ENCODE assay signal across 1 cellular context in genomic region chr17:48577330-48577945, GRCh38.
A peak's percentile ranks its signal among the peaks of the same experiment; 100 is the strongest.
TF ChIP-seq lines count a peak whose summit lies in the region.

No MANE protein-coding gene starts in this region.

TF ChIP-seq in HEK293, 187 proteins besides CTCF, POLR2A, EP300 and RAD21 (continued from another document and continues in another):
- TF ChIP-seq ZNF248 (tag by site-specific recombination; IDR thresholded peaks at IDR 0.05) (no peak), YY1 (tag by site-specific recombination; IDR thresholded peaks at IDR 0.05) (peak; percentile 80; the same call in 1 of the 2 replicates), ZBTB17 (tag by site-specific recombination; IDR thresholded peaks at IDR 0.05) (peak; percentile 56), ZNF692 (tag by site-specific recombination; IDR thresholded peaks at IDR 0.05) (peak; percentile 98), MEIS1 (CRISPR knock-in tag; IDR thresholded peaks at IDR 0.05; ENCODE audit: borderline replicate concordance) (no peak), ZNF404 (tag by site-specific recombination; IDR thresholded peaks at IDR 0.05) (no peak), INSM2 (tag by site-specific recombination; IDR thresholded peaks at IDR 0.05) (peak; percentile 92), ZNF138 (tag by site-specific recombination; IDR thresholded peaks at IDR 0.05; ENCODE audit: borderline replicate concordance) (no peak), ZNF664 (tag by site-specific recombination; IDR thresholded peaks at IDR 0.05) (no peak; the same call in 1 of the 2 replicates), ZNF221 (tag by site-specific recombination; IDR thresholded peaks at IDR 0.05; ENCODE audit: borderline replicate concordance) (0 out of 2 replicates have a peak, but pooled peaks have one; percentile 39), ZBTB26 (tag by site-specific recombination; optimal IDR thresholded peaks at IDR 0.05) (peak; percentile 65), TRIM28 (IDR thresholded peaks at IDR 0.05; ENCODE audit: borderline replicate concordance, low read length) (no peak), ZNF639 (tag by site-specific recombination; IDR thresholded peaks at IDR 0.05) (peak; percentile 89), WT1 (tag by site-specific recombination; IDR thresholded peaks at IDR 0.05) (peak; percentile 99), ZNF366 (tag by site-specific recombination; conservative IDR thresholded peaks at IDR 0.05) (peak; percentile 88), ZNF23 (tag by site-specific recombination; IDR thresholded peaks at IDR 0.05; ENCODE audit: borderline replicate concordance) (no peak), ZNF561 (tag by site-specific recombination; IDR thresholded peaks at IDR 0.05; ENCODE audit: borderline replicate concordance) (peak; percentile 99), ZBTB44 (tag by site-specific recombination; IDR thresholded peaks at IDR 0.05) (peak; percentile 87; the same call in 1 of the 2 replicates), ZNF610 (tag by site-specific recombination; IDR thresholded peaks at IDR 0.05; ENCODE audit: borderline replicate concordance) (peak; percentile 73; the same call in 1 of the 2 replicates), ZNF324 (tag by site-specific recombination; IDR thresholded peaks at IDR 0.05) (peak; percentile 86; the same call in 1 of the 2 replicates), ZNF701 (tag by site-specific recombination; IDR thresholded peaks at IDR 0.05) (no peak), ZNF280D (tag by site-specific recombination; IDR thresholded peaks at IDR 0.05) (no peak), ZNF670 (tag by site-specific recombination; IDR thresholded peaks at IDR 0.05; ENCODE audit: low read depth) (no peak), ZNF629 (tag by site-specific recombination; IDR thresholded peaks at IDR 0.05) (peak; percentile 89), ZNF223 (tag by site-specific recombination; IDR thresholded peaks at IDR 0.05) (peak; percentile 30; the same call in 1 of the 2 replicates), ZNF335 (tag by site-specific recombination; conservative IDR thresholded peaks at IDR 0.05) (peak; percentile 57), ZBTB11 (tag by site-specific recombination; conservative IDR thresholded peaks at IDR 0.05; ENCODE audit: low read depth) (peak; percentile 31; the same call in 1 of the 2 replicates), ZSCAN16 (tag by site-specific recombination; IDR thresholded peaks at IDR 0.05) (peak; percentile 81; the same call in 1 of the 2 replicates), ZBTB6 (tag by site-specific recombination; IDR thresholded peaks at IDR 0.05) (0 out of 2 replicates have a peak, but pooled peaks have one; percentile 51), ZNF350 (tag by site-specific recombination; IDR thresholded peaks at IDR 0.05) (no peak), ZNF175 (tag by site-specific recombination; IDR thresholded peaks at IDR 0.05) (no peak), OSR2 (tag by site-specific recombination; IDR thresholded peaks at IDR 0.05) (peak; percentile 96), ZNF398 (tag by site-specific recombination; IDR thresholded peaks at IDR 0.05) (peak; percentile 93), ZNF785 (tag by site-specific recombination; IDR thresholded peaks at IDR 0.05) (0 out of 2 replicates have a peak, but pooled peaks have one; percentile 45), ZBTB1 (tag by site-specific recombination; IDR thresholded peaks at IDR 0.05) (no peak; the same call in 1 of the 2 replicates), ZNF266 (tag by site-specific recombination; IDR thresholded peaks at IDR 0.05; ENCODE audit: low read depth) (no peak), ZNF530 (tag by site-specific recombination; IDR thresholded peaks at IDR 0.05; ENCODE audit: low read depth) (no peak), HIC1 (tag by site-specific recombination; IDR thresholded peaks at IDR 0.05) (peak; percentile 81), ZFP37 (tag by site-specific recombination; IDR thresholded peaks at IDR 0.05) (peak; percentile 25; the same call in 1 of the 2 replicates), ZSCAN23 (tag by site-specific recombination; IDR thresholded peaks at IDR 0.05) (0 out of 2 replicates have a peak, but pooled peaks have one; percentile 25), ZNF624 (tag by site-specific recombination; IDR thresholded peaks at IDR 0.05) (no peak), ZNF596 (tag by site-specific recombination; IDR thresholded peaks at IDR 0.05) (peak; percentile 90)
